22 cellular contexts compared by ENCODE assay signal in the genomic region with DNA sequence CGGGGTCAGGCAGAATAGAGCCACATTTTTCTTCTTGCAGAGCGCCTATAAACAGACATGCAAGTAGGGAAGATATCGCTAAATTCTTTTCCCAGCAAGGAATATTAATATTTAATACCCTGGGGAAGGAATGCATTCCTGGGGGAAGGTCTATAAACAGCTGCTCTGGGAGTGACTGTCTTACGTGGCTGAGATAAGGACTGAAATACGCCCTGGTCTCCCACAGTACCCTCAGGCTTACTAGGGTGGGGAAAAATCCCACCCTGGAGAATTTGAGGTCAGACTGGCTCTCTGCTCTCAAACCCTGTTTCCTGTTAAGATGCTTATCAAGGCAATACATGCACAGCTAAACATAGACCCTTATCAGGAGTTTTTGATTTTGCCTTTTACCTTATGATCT.
DNase-seq lines count a peak whose midpoint lies in the region; ATAC-seq, FAIRE-seq and TF ChIP-seq lines count a peak whose summit lies in the region.
"Had no signal": no experiment of that assay in that cellular context is flagged by ENCODE, and none has a peak within 500 bp of the region (broad histone marks: within the 10 kb centered on the region; RNA-seq: fewer than 3 reads in every experiment).

No MANE protein-coding gene starts in this region.

- no peaks in the 10 kb centered on the region for H3K4me1 Mint-ChIP-seq in activated CD4-positive, alpha-beta T cell treated with anti-CD3 and anti-CD28 coated beads for 36 hours
- H3K4me1 Mint-ChIP-seq: B cell had no signal

- H3K27ac ChIP-seq in DND-41 (ENCODE audit: low read length): no peak overlapping the region
- H3K27ac ChIP-seq: 22Rv1, BLaER1, C4-2B had no signal

- peaks cover 45% of the 10 kb centered on the region for H3K36me3 ChIP-seq in DND-41 (ENCODE audit: insufficient read depth, low read length)

- no peak overlapping the region for H3K4me2 ChIP-seq in DND-41 (ENCODE audit: insufficient read depth, low read length)
- H3K4me2 ChIP-seq: BLaER1 had no signal

- H4K20me1 ChIP-seq in DND-41 (ENCODE audit: insufficient read depth, low read length): no peaks in the 10 kb centered on the region
- H4K20me1 ChIP-seq: BLaER1 had no signal

- TF ChIP-seq POLR2A in H54 (IDR thresholded peaks at IDR 0.05; ENCODE audit: low read depth, low read length): no peak

- DNase-seq in DND-41 (peak; percentile 34), NCI-H69 (lab: John Stamatoyannopoulos, UW) (peak; percentile 13), choroid plexus epithelial cell (ENCODE audit: low read depth) (peak; percentile 15), H54 (ENCODE audit: insufficient read length, low spot score) (no peak)
- no peak for DNase-seq in activated CD4-positive, alpha-beta T cell treated with anti-CD3 and anti-CD28 coated beads for 36 hours
- DNase-seq: Caco-2; CD4-positive, CD25-positive, alpha-beta regulatory T cell; CD8-positive, alpha-beta T cell; DMS153; EL; GF-D8; H9 had no signal

- no peaks in the 10 kb centered on the region for H3K4me1 ChIP-seq in DND-41 (ENCODE audit: insufficient read depth, low read length)
- H3K4me1 ChIP-seq: BLaER1, Caco-2 had no signal

- no peak for ATAC-seq in DND-41 (ENCODE audit: insufficient read depth, low read depth)
- no peak for ATAC-seq in HG03025 (IDR thresholded peaks at IDR 0.05; ENCODE audit: low FRiP score, unreplicated experiment)
- ATAC-seq in activated CD4-positive, alpha-beta T cell treated with anti-CD3 and anti-CD28 coated beads for 36 hours: no peak
- ATAC-seq: CD8-positive, alpha-beta T cell; HCT116 had no signal

- no peak overlapping the region for H3K9ac ChIP-seq in DND-41 (ENCODE audit: low read depth, low read length)
- H3K9ac ChIP-seq: BLaER1 had no signal

- peaks cover 30% of the 10 kb centered on the region for H3K9me3 Mint-ChIP-seq in activated CD4-positive, alpha-beta T cell treated with anti-CD3 and anti-CD28 coated beads for 36 hours (ENCODE audit: low read depth)

- H3K36me3 Mint-ChIP-seq in activated CD4-positive, alpha-beta T cell treated with anti-CD3 and anti-CD28 coated beads for 36 hours (ENCODE audit: low read depth): peaks cover 35% of the 10 kb centered on the region

- TF ChIP-seq CTCF in DND-41 (IDR thresholded peaks at IDR 0.05; ENCODE audit: borderline replicate concordance, extremely low read depth, low read length, poor library complexity, severe bottlenecking): no peak
- TF ChIP-seq CTCF in choroid plexus epithelial cell (conservative IDR thresholded peaks at IDR 0.05; ENCODE audit: low read depth, low read length): no peak

- POLR2A ChIA-PET in activated CD4-positive, alpha-beta T cell treated with anti-CD3 and anti-CD28 coated beads for 36 hours (lab: Charles Lee): no interaction called here

- no peak overlapping the region for H3K27ac Mint-ChIP-seq in activated CD4-positive, alpha-beta T cell treated with anti-CD3 and anti-CD28 coated beads for 36 hours
- H3K27ac Mint-ChIP-seq: B cell; CD4-positive, CD25-positive, alpha-beta regulatory T cell; CD8-positive, alpha-beta T cell; H9 had no signal

- H3K9me3 ChIP-seq in DND-41 (ENCODE audit: insufficient read depth, low read length, severe bottlenecking): peaks cover 46% of the 10 kb centered on the region

- intact Hi-C loops in activated CD4-positive, alpha-beta T cell treated with anti-CD3 and anti-CD28 coated beads for 36 hours (cut with DNase I, micrococcal nuclease): no loop called here

- H3K4me3 ChIP-seq in DND-41 (ENCODE audit: low read depth in 1 of 2, low read length in 2 of 2): no peak overlapping the region
- H3K4me3 ChIP-seq in choroid plexus epithelial cell (ENCODE audit: low read depth, low read length): no peak overlapping the region
- H3K4me3 ChIP-seq: BLaER1 had no signal

- CTCF ChIA-PET in activated CD4-positive, alpha-beta T cell treated with anti-CD3 and anti-CD28 coated beads for 36 hours (lab: Charles Lee): no interaction called here

- peaks cover 13% of the 10 kb centered on the region; the same call in 1 of the 2 replicates for H3K79me2 ChIP-seq in DND-41 (ENCODE audit: insufficient read depth, low read length)

- no peaks in the 10 kb centered on the region for H3K27me3 ChIP-seq in DND-41 (ENCODE audit: insufficient read depth, low read length, poor library complexity)
- H3K27me3 ChIP-seq: BLaER1 had no signal

- FAIRE-seq in H54 (lab: Jason Lieb, UNC): no peak
- FAIRE-seq: A204.1, GM12891, GM18507, H1 had no signal

- no peaks in the 10 kb centered on the region for H3K27me3 Mint-ChIP-seq in activated CD4-positive, alpha-beta T cell treated with anti-CD3 and anti-CD28 coated beads for 36 hours
- H3K27me3 Mint-ChIP-seq: B cell; CD4-positive, CD25-positive, alpha-beta regulatory T cell had no signal

- no peak overlapping the region for H3K4me3 Mint-ChIP-seq in activated CD4-positive, alpha-beta T cell treated with anti-CD3 and anti-CD28 coated beads for 36 hours
- H3K4me3 Mint-ChIP-seq: B cell; CD4-positive, CD25-positive, alpha-beta regulatory T cell; CD8-positive, alpha-beta T cell; H9 had no signal

- no peak overlapping the region for H2AFZ ChIP-seq in DND-41 (ENCODE audit: low read depth, low read length)

Comparison
In these comparisons a context has a peak if more than half of its experiments do, and no peak if none do; other contexts are left out.
1. DNase-seq: peak in DND-41 (single experiment), NCI-H69 (single experiment) and choroid plexus epithelial cell (single experiment); none in H54 (single experiment) and activated CD4-positive, alpha-beta T cell treated with anti-CD3 and anti-CD28 coated beads for 36 hours (single experiment).